21 cellular contexts compared by ENCODE assay signal in the genomic region with DNA sequence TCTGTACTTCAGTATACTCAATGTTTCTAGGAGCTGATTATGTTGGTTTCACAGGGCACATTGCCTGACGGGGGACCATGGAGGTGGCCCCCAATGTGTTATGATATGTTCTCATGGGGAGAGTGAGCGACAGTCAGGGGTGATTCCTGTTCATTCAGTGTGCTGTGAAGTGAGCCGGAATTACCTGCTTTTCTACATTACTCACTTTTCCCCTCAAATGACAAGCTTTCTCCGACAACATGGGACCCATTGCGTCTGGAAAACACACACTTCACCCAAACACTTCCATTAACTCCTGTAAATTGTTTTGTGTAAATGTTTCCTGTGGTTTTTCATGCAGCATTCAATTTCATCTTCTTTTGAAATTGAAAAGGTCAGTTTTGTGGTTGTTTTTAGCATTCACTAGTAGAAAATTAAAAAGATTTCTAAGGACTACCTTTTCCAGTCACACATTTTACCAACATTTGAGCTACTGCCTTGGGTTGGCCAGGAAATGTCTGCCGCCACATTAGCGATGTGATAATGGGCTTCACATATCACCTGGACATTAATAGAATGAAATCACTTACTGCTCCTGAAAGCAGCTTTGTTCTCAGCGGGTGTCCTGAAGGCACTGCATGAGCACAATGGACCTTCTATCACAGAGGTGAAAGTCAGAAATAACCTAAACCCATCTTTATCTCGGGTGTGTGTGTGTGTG.
DNase-seq lines count a peak whose midpoint lies in the region; ATAC-seq, FAIRE-seq and TF ChIP-seq lines count a peak whose summit lies in the region.
"Had no signal": no experiment of that assay in that cellular context is flagged by ENCODE, and none has a peak within 500 bp of the region (broad histone marks: within the 10 kb centered on the region; RNA-seq: fewer than 3 reads in every experiment).

No MANE protein-coding gene starts in this region.

- no peak overlapping the region for H4K8ac ChIP-seq in mesendoderm (ENCODE audit: low read depth, low read length)

- no peak overlapping the region for H2AFZ ChIP-seq in Karpas-422 (ENCODE audit: low read length)

- H4K5ac ChIP-seq in mesendoderm (ENCODE audit: low read length), result no peak overlapping the region

- no peaks in the 10 kb centered on the region for H4K20me1 ChIP-seq in Karpas-422 (ENCODE audit: insufficient read depth, low read depth, low read length)
- H4K20me1 ChIP-seq: BLaER1 treated with 17β-estradiol and CSF1 and Interleukin-3, amounts not matched to agents 10 nM and 100 nM had no signal

- H2BK15ac ChIP-seq in mesendoderm (replicated peaks; ENCODE audit: low read depth), result no peak overlapping the region

- no peaks in the 10 kb centered on the region for H3K36me3 Mint-ChIP-seq in activated naive CD4-positive, alpha-beta T cell treated with anti-CD3 and anti-CD28 coated beads, Interleukin-2, amount 50 U/mL, for 72 hours
- H3K36me3 Mint-ChIP-seq: activated naive CD4-positive, alpha-beta T cell treated with anti-CD3 and anti-CD28 coated beads, Interleukin-2, amount 50 U/mL, for 24 hours had no signal

- H3K4me3 ChIP-seq in Karpas-422 (ENCODE audit: low read length) (peak overlapping the region; percentile 37), mesendoderm (ENCODE audit: low read length) (no peak overlapping the region), tibial nerve (no peak overlapping the region)
- H3K4me3 ChIP-seq: BLaER1 treated with 17β-estradiol and CSF1 and Interleukin-3, amounts not matched to agents 10 nM and 100 nM; coronary artery had no signal

- no peak overlapping the region for H2BK120ac ChIP-seq in mesendoderm (ENCODE audit: low read depth, low read length)

- H3K27me3 ChIP-seq in Karpas-422 (ENCODE audit: low read length) (no peaks in the 10 kb centered on the region), mesendoderm (ENCODE audit: insufficient read depth, low read length, poor library complexity) (no peaks in the 10 kb centered on the region), tibial nerve (peaks cover 0 to 11% of the 10 kb centered on the region in 2 donors)
- H3K27me3 ChIP-seq: BLaER1 treated with 17β-estradiol and CSF1 and Interleukin-3, amounts not matched to agents 10 nM and 100 nM had no signal

- no peak overlapping the region for H3K23ac ChIP-seq in mesendoderm (ENCODE audit: low read length)

- H3K36me3 ChIP-seq in Karpas-422 (ENCODE audit: insufficient read depth, low read length) (no peaks in the 10 kb centered on the region), mesendoderm (ENCODE audit: control insufficient read depth, insufficient read depth, low read length) (no peaks in the 10 kb centered on the region), tibial nerve (no peaks in the 10 kb centered on the region)
- H3K36me3 ChIP-seq: BLaER1 treated with 17β-estradiol and CSF1 and Interleukin-3, amounts not matched to agents 10 nM and 100 nM had no signal

- H3K9ac ChIP-seq in Karpas-422 (ENCODE audit: low read length) (peak overlapping the region; percentile 74), mesendoderm (ENCODE audit: low read length) (no peak overlapping the region)
- H3K9ac ChIP-seq: BLaER1 treated with 17β-estradiol and CSF1 and Interleukin-3, amounts not matched to agents 10 nM and 100 nM had no signal

- no peak for ATAC-seq in activated naive CD4-positive, alpha-beta T cell treated with anti-CD3 and anti-CD28 coated beads, Interleukin-2, amount 50 U/mL, for 72 hours
- ATAC-seq: activated CD8-positive, alpha-beta T cell treated with anti-CD3 and anti-CD28 coated beads, Interleukin-2, amount 10 ng/mL, durations not matched to agents 7 days and 5 days; activated T-cell treated with anti-CD3 and anti-CD28 coated beads, Interleukin-2, amount 50 U/mL, for 4 hours; left colon; T-helper 17 cell had no signal

- no CpG with 5 or more reads among the region's 9 CpGs for WGBS in mesendoderm (ENCODE audit: extremely low coverage, insufficient coverage, low lambda C conversion rate)
- 78 to 80% methylated on average over 9 of the region's 9 CpGs for WGBS in tibial nerve, 2 donors

- peak overlapping the region; percentile 71 for H2AK5ac ChIP-seq in mesendoderm (ENCODE audit: low read length)

- H3K79me2 ChIP-seq in Karpas-422 (ENCODE audit: low read length) (no peaks in the 10 kb centered on the region), mesendoderm (ENCODE audit: control insufficient read depth, insufficient read depth, low read length) (no peaks in the 10 kb centered on the region)

- TF ChIP-seq CTCF in tibial nerve (IDR thresholded peaks at IDR 0.05), result no peak

- H3K4ac ChIP-seq in mesendoderm (ENCODE audit: low read depth, low read length), result no peak overlapping the region

- H3K27ac ChIP-seq in Karpas-422 (ENCODE audit: low read length) (peak overlapping the region; percentile 100), mesendoderm (ENCODE audit: low read depth, low read length) (no peak overlapping the region), tibial nerve (no peak overlapping the region)
- H3K27ac ChIP-seq: 22Rv1; BLaER1 treated with 17β-estradiol and CSF1 and Interleukin-3, amounts not matched to agents 10 nM and 100 nM; coronary artery had no signal

- DNase-seq in DMS153 (lab: John Stamatoyannopoulos, UW), result peak; percentile 56
- DNase-seq in DMS153 treated with DMSO at 0.1 percent for 48 hours (lab: John Stamatoyannopoulos, UW; ENCODE audit: unreplicated experiment), result no peak
- DNase-seq in Karpas-422, result no peak
- peak; percentile 89 for DNase-seq in NCI-H748 treated with DMSO at 0.1 percent for 48 hours (lab: John Stamatoyannopoulos, UW)
- peak; percentile 93 for DNase-seq in mesendoderm
- no peak for DNase-seq in frontal cortex (ENCODE audit: low spot score in 2 of 2)
- no peak for DNase-seq in tibial nerve (ENCODE audit: low spot score in 2 of 2)
- no peak for DNase-seq in activated naive CD4-positive, alpha-beta T cell treated with anti-CD3 and anti-CD28 coated beads, Interleukin-2, amount 50 U/mL, for 72 hours (ENCODE audit: low spot score in 2 of 2)
- DNase-seq: activated CD4-positive, CD25-positive, alpha-beta regulatory T cell; activated CD8-positive, alpha-beta T cell treated with anti-CD3 and anti-CD28 coated beads, Interleukin-2, amount 10 ng/mL, durations not matched to agents 7 days and 5 days; activated T-cell treated with anti-CD3 and anti-CD28 coated beads, Interleukin-2, amount 50 U/mL, for 4 hours; DMS 273 treated with DMSO at 0.1 percent for 48 hours; left colon; NCI-H1694 treated with DMSO at 0.1 percent for 48 hours; SHP77 treated with DMSO at 0.1 percent for 48 hours; T-helper 17 cell had no signal

- no peak for TF ChIP-seq EP300 in tibial nerve (IDR thresholded peaks at IDR 0.05)

- peak overlapping the region; percentile 78 for H2BK5ac ChIP-seq in mesendoderm (ENCODE audit: low read length)

- H3K18ac ChIP-seq in mesendoderm (ENCODE audit: low read length), result no peak overlapping the region

- H3K9me3 Mint-ChIP-seq in activated naive CD4-positive, alpha-beta T cell treated with anti-CD3 and anti-CD28 coated beads, Interleukin-2, amount 50 U/mL, for 72 hours, result no peaks in the 10 kb centered on the region
- H3K9me3 Mint-ChIP-seq: activated naive CD4-positive, alpha-beta T cell treated with anti-CD3 and anti-CD28 coated beads, Interleukin-2, amount 50 U/mL, for 24 hours; activated T-cell treated with anti-CD3 and anti-CD28 coated beads, Interleukin-2, amount 50 U/mL, for 4 hours had no signal

- H3K4me2 ChIP-seq in Karpas-422 (ENCODE audit: low read depth, low read length, poor library complexity, severe bottlenecking), result peak overlapping the region; percentile 81
- H3K4me2 ChIP-seq in mesendoderm (ENCODE audit: low read length), result no peak overlapping the region
- H3K4me2 ChIP-seq: BLaER1 treated with 17β-estradiol and CSF1 and Interleukin-3, amounts not matched to agents 10 nM and 100 nM had no signal

- H3K9me2 ChIP-seq in Karpas-422 (replicated peaks; ENCODE audit: insufficient read depth, low read length), result no peaks in the 10 kb centered on the region

- peaks cover 100% of the 10 kb centered on the region for H3K4me1 ChIP-seq in Karpas-422 (ENCODE audit: low read length)
- H3K4me1 ChIP-seq in mesendoderm (ENCODE audit: control insufficient read depth, low read depth, low read length), result peaks cover 9% of the 10 kb centered on the region
- peaks cover 0 to 6% (median 0%) of the 10 kb centered on the region in 4 donors for H3K4me1 ChIP-seq in tibial nerve
- H3K4me1 ChIP-seq: BLaER1 treated with 17β-estradiol and CSF1 and Interleukin-3, amounts not matched to agents 10 nM and 100 nM had no signal

- no peak for FAIRE-seq in frontal cortex (lab: Jason Lieb, UNC)
- FAIRE-seq: endothelial cell of umbilical vein had no signal

- no peaks in the 10 kb centered on the region for H3K79me1 ChIP-seq in mesendoderm (ENCODE audit: low read length)

- peak overlapping the region; percentile 73 for H3K56ac ChIP-seq in mesendoderm (ENCODE audit: low read length)

- no peak for TF ChIP-seq POLR2A in tibial nerve (IDR thresholded peaks at IDR 0.05)

- H3K27ac Mint-ChIP-seq in activated naive CD4-positive, alpha-beta T cell treated with anti-CD3 and anti-CD28 coated beads, Interleukin-2, amount 50 U/mL, for 72 hours, result no peak overlapping the region
- H3K27ac Mint-ChIP-seq: activated CD8-positive, alpha-beta T cell treated with anti-CD3 and anti-CD28 coated beads, Interleukin-2, amount 10 ng/mL, durations not matched to agents 7 days and 5 days; activated naive CD4-positive, alpha-beta T cell treated with anti-CD3 and anti-CD28 coated beads, Interleukin-2, amount 50 U/mL, for 24 hours; T-helper 17 cell had no signal

- H3K9me3 ChIP-seq in Karpas-422 (ENCODE audit: low read length) (no peaks in the 10 kb centered on the region), tibial nerve (no peaks in the 10 kb centered on the region)
- H3K9me3 ChIP-seq: BLaER1 treated with 17β-estradiol and CSF1 and Interleukin-3, amounts not matched to agents 10 nM and 100 nM had no signal

Comparison
In these comparisons a context has a peak if more than half of its experiments do, and no peak if none do; other contexts are left out.
1. DNase-seq: peak in DMS153 (single experiment), NCI-H748 treated with DMSO at 0.1 percent for 48 hours (single experiment) and mesendoderm (single experiment); none in DMS153 treated with DMSO at 0.1 percent for 48 hours (single experiment), Karpas-422 (single experiment), frontal cortex (0 of 2), tibial nerve (0 of 2) and activated naive CD4-positive, alpha-beta T cell treated with anti-CD3 and anti-CD28 coated beads, Interleukin-2, amount 50 U/mL, for 72 hours (0 of 2).